In genomic region chr9:83920942-83921707, GRCh38 we compare ENCODE assay signal across 1 cellular context.
TF ChIP-seq lines count a peak whose summit lies in the region.

KIF27 (minus strand) TSS chr9:83921432; CDS start chr9:83915591, 5,841 bp downstream.

TF ChIP-seq in K562, 482 proteins besides CTCF, POLR2A, EP300 and RAD21 (continued from another document and continues in another):
- peak; percentile 55; the same call in 1 of the 2 replicates for TF ChIP-seq POLR2H (tag; IDR thresholded peaks at IDR 0.05; ENCODE audit: low read depth)
- TF ChIP-seq CBX1 (IDR thresholded peaks at IDR 0.05; ENCODE audit: low read depth), result peak; percentile 67
- peak; percentile 78 for TF ChIP-seq ZNF431 (CRISPR knock-in tag; IDR thresholded peaks at IDR 0.05)
- TF ChIP-seq KAT2B (IDR thresholded peaks at IDR 0.05; ENCODE audit: low read depth, low read length), result no peak
- TF ChIP-seq PHF20 (IDR thresholded peaks at IDR 0.05; ENCODE audit: partially characterized antibody), result peak; percentile 71
- TF ChIP-seq SRSF3 (IDR thresholded peaks at IDR 0.05; ENCODE audit: insufficient read depth, low read length), result 0 out of 2 replicates have a peak, but pooled peaks have one; percentile 34
- TF ChIP-seq LEF1 (IDR thresholded peaks at IDR 0.05), result no peak
- TF ChIP-seq ZNF140 (CRISPR knock-in tag; IDR thresholded peaks at IDR 0.05), result no peak
- TF ChIP-seq RBFOX2 (IDR thresholded peaks at IDR 0.05; ENCODE audit: low read depth, low read length), result peak; percentile 84
- TF ChIP-seq ETV5 (CRISPR knock-in tag; IDR thresholded peaks at IDR 0.05; ENCODE audit: low read depth), result peak; percentile 52; the same call in 1 of the 2 replicates
- TF ChIP-seq HCFC1 (IDR thresholded peaks at IDR 0.05; ENCODE audit: low read depth, low read length), result peak; percentile 39
- peak; percentile 90 for TF ChIP-seq FOXP1 (CRISPR knock-in tag; IDR thresholded peaks at IDR 0.05)
- TF ChIP-seq NONO (IDR thresholded peaks at IDR 0.05; ENCODE audit: low read depth in 2 of 2, low read length in 1 of 2), result peak; percentile 55 to 95; a peak in 2 of 4 replicates
- TF ChIP-seq ZNF217 (CRISPR knock-in tag; IDR thresholded peaks at IDR 0.05), result peak; percentile 62; the same call in 1 of the 2 replicates
- peak; percentile 48 for TF ChIP-seq CTCFL (IDR thresholded peaks at IDR 0.05; ENCODE audit: borderline replicate concordance, insufficient read depth, low read depth, low read length, poor library complexity, severe bottlenecking)
- TF ChIP-seq RFX1 (IDR thresholded peaks at IDR 0.05), result peak; percentile 88
- TF ChIP-seq MAX (CRISPR knock-in tag; IDR thresholded peaks at IDR 0.05), result peak; percentile 96
- TF ChIP-seq ETV1 (tag; conservative IDR thresholded peaks at IDR 0.05; ENCODE audit: low read depth), result peak; percentile 54; the same call in 1 of the 2 replicates
- peak; percentile 7; the same call in 1 of the 2 replicates for TF ChIP-seq PHF21A (IDR thresholded peaks at IDR 0.05; ENCODE audit: borderline replicate concordance, low read depth)
- peak; percentile 99 for TF ChIP-seq L3MBTL2 (IDR thresholded peaks at IDR 0.05)
- no peak for TF ChIP-seq BRD4 (IDR thresholded peaks at IDR 0.05)
- TF ChIP-seq NCOA1 (IDR thresholded peaks at IDR 0.05; ENCODE audit: low read depth), result peak; percentile 60; the same call in 1 of the 2 replicates
- TF ChIP-seq CHD2 (IDR thresholded peaks at IDR 0.05; ENCODE audit: low read depth, low read length), result peak; percentile 39; the same call in 1 of the 2 replicates
- TF ChIP-seq MGA (IDR thresholded peaks at IDR 0.05), result peak; percentile 99
- TF ChIP-seq ATF2 (CRISPR knock-in tag; IDR thresholded peaks at IDR 0.05), result 0 out of 2 replicates have a peak, but pooled peaks have one; percentile 12
- peak; percentile 75 for TF ChIP-seq TAF1 (IDR thresholded peaks at IDR 0.05; ENCODE audit: control insufficient read depth, extremely low read depth, insufficient read depth, low read length, severe bottlenecking)
- peak in 1 of 2 experiments; percentile 33; a peak in 1 of 4 replicates for TF ChIP-seq TRIM24 (IDR thresholded peaks at IDR 0.05)
- no peak for TF ChIP-seq NKRF (IDR thresholded peaks at IDR 0.05; ENCODE audit: borderline replicate concordance)
- peak; percentile 89 for TF ChIP-seq VEZF1 (CRISPR knock-in tag; IDR thresholded peaks at IDR 0.05)
- peak; percentile 68; the same call in 1 of the 2 replicates for TF ChIP-seq PHF8 (IDR thresholded peaks at IDR 0.05; ENCODE audit: borderline replicate concordance, low read length)
- TF ChIP-seq SFPQ (IDR thresholded peaks at IDR 0.05; ENCODE audit: low read depth, low read length), result peak; percentile 83
- TF ChIP-seq JUN (IDR thresholded peaks at IDR 0.05; ENCODE audit: borderline replicate concordance, low read depth, low read length), result no peak
- TF ChIP-seq JUN (CRISPR knock-in tag; IDR thresholded peaks at IDR 0.05; ENCODE audit: borderline replicate concordance), result peak; percentile 87; the same call in 1 of the 2 replicates
- TF ChIP-seq ZNF766 (CRISPR knock-in tag; conservative IDR thresholded peaks at IDR 0.05), result 0 out of 2 replicates have a peak, but pooled peaks have one; percentile 22
- no peak for TF ChIP-seq MEF2A (IDR thresholded peaks at IDR 0.05; ENCODE audit: control insufficient read depth, low read depth, low read length)
- TF ChIP-seq ZBTB1 (CRISPR knock-in tag; IDR thresholded peaks at IDR 0.05; ENCODE audit: borderline replicate concordance, low read depth), result peak; percentile 83; the same call in 1 of the 2 replicates
- no peak for TF ChIP-seq ETV6 (IDR thresholded peaks at IDR 0.05; ENCODE audit: borderline replicate concordance in 1 of 2, low read depth in 2 of 2, low read length in 1 of 2)
- peak; percentile 74; the same call in 1 of the 2 replicates for TF ChIP-seq ETV6 (CRISPR knock-in tag; IDR thresholded peaks at IDR 0.05; ENCODE audit: borderline replicate concordance)
- TF ChIP-seq ZBED1 (IDR thresholded peaks at IDR 0.05), result peak; percentile 74; the same call in 1 of the 2 replicates
